In the genomic region with DNA sequence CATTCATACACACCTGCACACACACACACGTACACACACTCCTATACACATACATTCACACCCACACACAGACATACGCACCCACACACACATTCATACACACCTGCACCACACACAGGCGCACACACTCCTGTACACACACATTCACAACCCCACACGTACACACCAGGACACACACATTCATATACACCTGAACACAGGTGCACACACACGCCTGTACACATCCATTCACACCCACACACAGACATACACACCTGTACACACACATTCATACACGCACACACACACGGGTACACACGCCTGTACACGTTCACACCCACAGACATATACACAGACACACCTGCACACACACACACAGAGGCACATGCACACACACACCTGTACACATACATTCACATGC, we compare ENCODE assay signal across 19 cellular contexts. TPM values are rescaled to one million over a fixed set of nuclear protein-coding genes. Genes with fewer than 3 reads are reported as not detected.
DNase-seq lines count a peak whose midpoint lies in the region; ATAC-seq, FAIRE-seq and TF ChIP-seq lines count a peak whose summit lies in the region.
"Had no signal": no experiment of that assay in that cellular context is flagged by ENCODE, and none has a peak within 500 bp of the region (broad histone marks: within the 10 kb centered on the region; RNA-seq: fewer than 3 reads in every experiment).

No MANE protein-coding gene starts in this region.

- H3K36me3 ChIP-seq in right atrium auricular region: no peaks in the 10 kb centered on the region
- no peaks in the 10 kb centered on the region for H3K36me3 ChIP-seq in neural progenitor cell
- no peaks in the 10 kb centered on the region for H3K36me3 ChIP-seq in ovary
- H3K36me3 ChIP-seq: HAP-1 had no signal

- no peaks in the 10 kb centered on the region for H4K20me1 ChIP-seq in neural progenitor cell (ENCODE audit: low read depth)

- ATAC-seq in HG03095 (IDR thresholded peaks at IDR 0.05; ENCODE audit: unreplicated experiment) (no peak), HG03378 (IDR thresholded peaks at IDR 0.05; ENCODE audit: unreplicated experiment) (no peak)
- ATAC-seq: A549 had no signal

- H3K4me1 ChIP-seq in right atrium auricular region (no peaks in the 10 kb centered on the region), neural progenitor cell (no peaks in the 10 kb centered on the region), ovary (ENCODE audit: insufficient read depth) (no peaks in the 10 kb centered on the region)
- H3K4me1 ChIP-seq: A549, Caco-2, HAP-1 had no signal

- DNase-seq in cardiac septum (ENCODE audit: low spot score): peak; percentile 38
- DNase-seq in right atrium auricular region (ENCODE audit: low spot score): no peak
- peak; percentile 33 for DNase-seq in chondrocyte (ENCODE audit: low spot score)
- DNase-seq in neural progenitor cell (ENCODE audit: low spot score): no peak
- no peak for DNase-seq in urothelium cell line (ENCODE audit: low spot score)
- no peak for DNase-seq in ovary
- DNase-seq: AML-193; Caco-2; CD4-positive, alpha-beta T cell; DMS153; DMS79; GDM1 had no signal

- no peak overlapping the region for H3K27ac ChIP-seq in right atrium auricular region
- H3K27ac ChIP-seq in neural progenitor cell: no peak overlapping the region
- H3K27ac ChIP-seq in ovary: no peak overlapping the region
- H3K27ac ChIP-seq: 22Rv1, A549, C4-2B had no signal

- H3K4me3 ChIP-seq in right atrium auricular region: no peak overlapping the region
- no peak overlapping the region for H3K4me3 ChIP-seq in neural progenitor cell
- H3K4me3 ChIP-seq in ovary: no peak overlapping the region
- H3K4me3 ChIP-seq: A549, HAP-1 had no signal

- no peak overlapping the region for H3K4me2 ChIP-seq in neural progenitor cell
- H3K4me2 ChIP-seq: A549 had no signal

- H3K27me3 Mint-ChIP-seq in chondrocyte (ENCODE audit: low read depth) (peaks cover 25% of the 10 kb centered on the region), neural progenitor cell (ENCODE audit: insufficient read depth, low read depth) (peaks cover 28% of the 10 kb centered on the region)

- no peaks in the 10 kb centered on the region for H3K79me2 ChIP-seq in neural progenitor cell (ENCODE audit: low read depth)

- no peaks in the 10 kb centered on the region for H3K9me3 Mint-ChIP-seq in chondrocyte (ENCODE audit: low read depth)
- peaks cover 16% of the 10 kb centered on the region for H3K9me3 Mint-ChIP-seq in neural progenitor cell
- H3K9me3 Mint-ChIP-seq: CD4-positive, alpha-beta T cell had no signal

- H3K9me3 ChIP-seq in right atrium auricular region (peaks cover 0 to 5% of the 10 kb centered on the region in 2 donors), neural progenitor cell (ENCODE audit: low read depth) (no peaks in the 10 kb centered on the region), ovary (no peaks in the 10 kb centered on the region)
- H3K9me3 ChIP-seq: A549, Caco-2, HAP-1 had no signal

- H3K27me3 ChIP-seq in right atrium auricular region (no peaks in the 10 kb centered on the region), neural progenitor cell (peaks cover 16% of the 10 kb centered on the region), ovary (no peaks in the 10 kb centered on the region)

- peaks cover 15% of the 10 kb centered on the region for H3F3A ChIP-seq in neural progenitor cell (ENCODE audit: low read depth)

- H3K27ac Mint-ChIP-seq in chondrocyte (ENCODE audit: unreplicated experiment) (no peak overlapping the region), neural progenitor cell (no peak overlapping the region)
- H3K27ac Mint-ChIP-seq: CD4-positive, alpha-beta T cell had no signal

- H3K4me1 Mint-ChIP-seq in chondrocyte (ENCODE audit: low read depth) (peaks cover 9% of the 10 kb centered on the region), neural progenitor cell (peaks cover 7% of the 10 kb centered on the region)

- intact Hi-C loops in cardiac septum (cut with DNase I) (no loop called here), ovary (cut with DNase I) (no loop called here)

- H3K4me3 Mint-ChIP-seq in chondrocyte (ENCODE audit: unreplicated experiment) (no peak overlapping the region), neural progenitor cell (peak overlapping the region; percentile 2)
- H3K4me3 Mint-ChIP-seq: CD4-positive, alpha-beta T cell had no signal

- TF ChIP-seq CTCF in right atrium auricular region (IDR thresholded peaks at IDR 0.05) (no peak), chondrocyte (IDR thresholded peaks at IDR 0.05) (no peak), neural progenitor cell (IDR thresholded peaks at IDR 0.05) (no peak), ovary (IDR thresholded peaks at IDR 0.05) (no peak)

- no peak for TF ChIP-seq POLR2A in ovary (IDR thresholded peaks at IDR 0.05)

- no peak overlapping the region for H3K9ac ChIP-seq in neural progenitor cell

- TF ChIP-seq EP300 in ovary (IDR thresholded peaks at IDR 0.05): no peak

- FAIRE-seq in urothelium cell line (lab: Jason Lieb, UNC): peak; percentile 70
- FAIRE-seq: A549, GM19239 had no signal

- H2AFZ ChIP-seq in neural progenitor cell (replicated peaks): no peak overlapping the region

- WGBS in ovary, 3 donors: 92 to 95% methylated on average over 9 of the region's 9 CpGs; no CpG with 5 or more reads in 1 of the 3 donors

- H3K36me3 Mint-ChIP-seq in chondrocyte (ENCODE audit: low read depth) (no peaks in the 10 kb centered on the region), neural progenitor cell (peaks cover 2% of the 10 kb centered on the region)

RNA-seq across cellular contexts. Expression of gene PPP2R3B, which starts 53.0 kb away (rescaled TPM):
- total RNA-seq in cardiac septum: 128 TPM
- 10 to 100 TPM; 58.6 to 70.1 TPM for total RNA-seq in right atrium auricular region
- total RNA-seq in chondrocyte: 27.1 to 30.5 TPM (median 30.0 TPM) in 3 replicates
- total RNA-seq in neural progenitor cell (ENCODE audit: low replicate concordance): 30.3 and 81.8 TPM in 2 replicates
- 10 to 100 TPM; 11.8 to 25.0 (median 18.4) TPM for total RNA-seq in ovary
- polyA plus RNA-seq in ovary: 10 to 100 TPM in 1 of 2 donors, 1 to 10 TPM in 1; 2.3 to 22.8 TPM

Comparison
In these comparisons a context has a peak if more than half of its experiments do, and no peak if none do; other contexts are left out.
1. DNase-seq: peak in cardiac septum (single experiment) and chondrocyte (single experiment); none in right atrium auricular region (single experiment), neural progenitor cell (single experiment), urothelium cell line (single experiment) and ovary (0 of 5).